8 cellular contexts compared by ENCODE assay signal in genomic region chr1:9909222-9910046, GRCh38. TPM values are rescaled to one million over a fixed set of nuclear protein-coding genes. Genes with fewer than 3 reads are reported as not detected.
DNase-seq lines count a peak whose midpoint lies in the region; ATAC-seq, FAIRE-seq and TF ChIP-seq lines count a peak whose summit lies in the region.

No MANE protein-coding gene starts in this region.

- DNase-seq in NOMO-1 (lab: John Stamatoyannopoulos, UW; ENCODE audit: unreplicated experiment in 2 of 2), result peak; percentile 7 to 15
- peak; percentile 56 to 70 for DNase-seq in activated naive CD4-positive, alpha-beta T cell treated with anti-CD3 and anti-CD28 coated beads, Interleukin-2, amount 50 U/mL, for 72 hours (ENCODE audit: low spot score in 2 of 2)
- DNase-seq in iPS DF 6.9 (ENCODE audit: low read depth, low spot score), result no peak
- DNase-seq in small intestine, result peak; percentile 37
- no peak for DNase-seq in H54 (ENCODE audit: insufficient read length, low spot score)
- no peak for DNase-seq in central memory CD4-positive, alpha-beta T cell

- peaks cover 0 to 12% (median 0%) of the 10 kb centered on the region in 11 experiments; a peak in 4 of 22 replicates for H4K20me1 ChIP-seq in BLaER1 treated with 17β-estradiol and CSF1 and Interleukin-3, amounts not matched to agents 10 nM and 100 nM

- no peak for FAIRE-seq in small intestine (lab: Jason Lieb, UNC)
- no peak for FAIRE-seq in H54 (lab: Jason Lieb, UNC)

- ATAC-seq in GM21619 (IDR thresholded peaks at IDR 0.05; ENCODE audit: unreplicated experiment), result peak; percentile 2
- ATAC-seq in activated naive CD4-positive, alpha-beta T cell treated with anti-CD3 and anti-CD28 coated beads, Interleukin-2, amount 50 U/mL, for 72 hours, result peak in 1 of 2 donors; percentile 2

- H3K27ac Mint-ChIP-seq in activated naive CD4-positive, alpha-beta T cell treated with anti-CD3 and anti-CD28 coated beads, Interleukin-2, amount 50 U/mL, for 72 hours, result peak overlapping the region; percentile 95 to 99

- peak overlapping the region; percentile 93 to 100 (median 99) for H3K4me2 ChIP-seq in BLaER1 treated with 17β-estradiol and CSF1 and Interleukin-3, amounts not matched to agents 10 nM and 100 nM

- no peaks in the 10 kb centered on the region for H3K36me3 ChIP-seq in BLaER1 treated with 17β-estradiol and CSF1 and Interleukin-3, amounts not matched to agents 10 nM and 100 nM
- no peaks in the 10 kb centered on the region for H3K36me3 ChIP-seq in iPS DF 6.9 (ENCODE audit: control insufficient read depth, insufficient read depth, low read length)
- no peaks in the 10 kb centered on the region for H3K36me3 ChIP-seq in small intestine (ENCODE audit: control insufficient read depth in 2 of 2, insufficient read depth in 2 of 2, low read length in 2 of 2)

- H3K36me3 Mint-ChIP-seq in activated naive CD4-positive, alpha-beta T cell treated with anti-CD3 and anti-CD28 coated beads, Interleukin-2, amount 50 U/mL, for 72 hours, result peaks cover 6 to 12% of the 10 kb centered on the region in 2 donors

- peaks cover 21 to 48% (median 37%) of the 10 kb centered on the region in 10 experiments for H3K4me1 ChIP-seq in BLaER1 treated with 17β-estradiol and CSF1 and Interleukin-3, amounts not matched to agents 10 nM and 100 nM
- H3K4me1 ChIP-seq in iPS DF 6.9 (ENCODE audit: control insufficient read depth, insufficient read depth, low read length) (peaks cover 4% of the 10 kb centered on the region; the same call in 1 of the 2 replicates), small intestine (ENCODE audit: control insufficient read depth in 2 of 2, insufficient read depth in 1 of 2, low read depth in 1 of 2, low read length in 1 of 2) (peaks cover 3 to 9% of the 10 kb centered on the region in 2 donors)

- no peaks in the 10 kb centered on the region for H3K27me3 ChIP-seq in BLaER1 treated with 17β-estradiol and CSF1 and Interleukin-3, amounts not matched to agents 10 nM and 100 nM
- H3K27me3 ChIP-seq in iPS DF 6.9 (ENCODE audit: control insufficient read depth, insufficient read depth, low read length) (no peaks in the 10 kb centered on the region), small intestine (ENCODE audit: control insufficient read depth in 2 of 2, insufficient read depth in 2 of 2, low read length in 2 of 2) (no peaks in the 10 kb centered on the region)

- H3K9ac ChIP-seq in BLaER1 treated with 17β-estradiol and CSF1 and Interleukin-3, amounts not matched to agents 10 nM and 100 nM, result peak overlapping the region; percentile 87 to 94 (median 91)

- WGBS in iPS DF 6.9 (ENCODE audit: insufficient coverage, insufficient read length), result no CpG with 5 or more reads among the region's 47 CpGs
- 1 to 2% (median 1%) methylated on average over 19 to 47 of the region's 47 CpGs for WGBS in small intestine, 3 donors

- H3K9me3 Mint-ChIP-seq in activated naive CD4-positive, alpha-beta T cell treated with anti-CD3 and anti-CD28 coated beads, Interleukin-2, amount 50 U/mL, for 72 hours, result no peaks in the 10 kb centered on the region

- TF ChIP-seq POLR2A in H54 (IDR thresholded peaks at IDR 0.05; ENCODE audit: low read depth, low read length), result no peak

- peak overlapping the region; percentile 80 to 90 (median 82) for H3K27ac ChIP-seq in BLaER1 treated with 17β-estradiol and CSF1 and Interleukin-3, amounts not matched to agents 10 nM and 100 nM
- H3K27ac ChIP-seq in iPS DF 6.9 (ENCODE audit: low read length), result no peak overlapping the region
- peak overlapping the region; percentile 73 to 82 for H3K27ac ChIP-seq in small intestine (ENCODE audit: low read depth in 1 of 2, low read length in 1 of 2)

- peak overlapping the region; percentile 81 to 95 (median 91) for H3K4me3 ChIP-seq in BLaER1 treated with 17β-estradiol and CSF1 and Interleukin-3, amounts not matched to agents 10 nM and 100 nM
- H3K4me3 ChIP-seq in iPS DF 6.9 (ENCODE audit: low read length) (peak overlapping the region; percentile 72), small intestine (ENCODE audit: low read depth in 1 of 2, low read length in 2 of 2) (peak overlapping the region; percentile 87 to 90)

- H3K9me3 ChIP-seq in BLaER1 treated with 17β-estradiol and CSF1 and Interleukin-3, amounts not matched to agents 10 nM and 100 nM (replicated peaks in 1 of 11), result no peaks in the 10 kb centered on the region
- H3K9me3 ChIP-seq in iPS DF 6.9 (ENCODE audit: control insufficient read depth, insufficient read depth, low read length) (no peaks in the 10 kb centered on the region), small intestine (ENCODE audit: control insufficient read depth, low read depth) (no peaks in the 10 kb centered on the region)

RNA-seq across cellular contexts. Expression of gene CTNNBIP1, which starts 0.6 kb away (rescaled TPM):
- total RNA-seq in activated naive CD4-positive, alpha-beta T cell treated with anti-CD3 and anti-CD28 coated beads, Interleukin-2, amount 50 U/mL, for 72 hours, result 10 to 100 TPM; 14.5 to 14.6 TPM
- polyA plus RNA-seq in small intestine, result 10 to 100 TPM; 20.3 to 24.8 (median 24.0) TPM

RNA-seq across cellular contexts. Expression of gene LZIC, which starts 33.8 kb away (rescaled TPM):
- 10 to 100 TPM; 14.0 to 30.8 TPM for total RNA-seq in activated naive CD4-positive, alpha-beta T cell treated with anti-CD3 and anti-CD28 coated beads, Interleukin-2, amount 50 U/mL, for 72 hours
- polyA plus RNA-seq in small intestine, result 10 to 100 TPM; 26.7 to 33.1 (median 30.5) TPM

RNA-seq across cellular contexts. Expression of gene NMNAT1, which starts 33.8 kb away (rescaled TPM):
- 10 to 100 TPM in 1 of 2 donors, 1 to 10 TPM in 1; 6.0 to 13.1 TPM for total RNA-seq in activated naive CD4-positive, alpha-beta T cell treated with anti-CD3 and anti-CD28 coated beads, Interleukin-2, amount 50 U/mL, for 72 hours
- polyA plus RNA-seq in small intestine, result 10 to 100 TPM in 2 of 3 donors, 1 to 10 TPM in 1; 6.5 to 12.7 (median 12.1) TPM

Comparison
In these comparisons a context has a peak if more than half of its experiments do, and no peak if none do; other contexts are left out.
1. DNase-seq: peak in NOMO-1 (2 of 2), activated naive CD4-positive, alpha-beta T cell treated with anti-CD3 and anti-CD28 coated beads, Interleukin-2, amount 50 U/mL, for 72 hours (2 of 2) and small intestine (single experiment); none in iPS DF 6.9 (single experiment), H54 (single experiment) and central memory CD4-positive, alpha-beta T cell (single experiment).
2. Peak in every context shown above with its lines, with median percentiles within 50 percentile points of each other: H3K4me3 ChIP-seq.